ENCODE assay signal across 8 cellular contexts in the genomic region with DNA sequence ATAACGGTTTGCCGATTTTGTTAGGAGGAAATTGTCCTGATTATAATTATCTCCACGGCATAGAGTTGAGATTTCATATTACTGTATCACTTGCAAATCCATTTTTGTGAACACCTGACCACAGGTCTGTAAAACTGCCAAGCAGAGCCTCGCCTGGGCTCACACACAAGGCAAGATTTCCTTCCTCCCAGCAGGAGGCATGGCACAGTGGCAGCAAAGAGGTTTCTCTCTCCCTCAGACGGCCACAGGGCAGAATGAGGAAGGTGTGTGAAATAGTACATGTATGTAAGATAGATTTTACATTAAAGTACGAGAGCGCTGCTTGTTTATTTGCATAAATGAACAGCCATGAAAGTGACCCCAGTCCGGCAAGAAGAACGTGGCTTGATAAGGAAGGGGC.
DNase-seq lines count a peak whose midpoint lies in the region; ATAC-seq and TF ChIP-seq lines count a peak whose summit lies in the region.

No MANE protein-coding gene starts in this region.

- peaks cover 90% of the 10 kb centered on the region for H3K4me1 Mint-ChIP-seq in activated T-helper 2 cell treated with anti-CD3 and anti-CD28 coated beads, Interferon-gamma antibody, Interleukin-2, Interleukin-4, amounts not matched to agents 10 μg/mL and 5 μg/mL and 100 μg/mL, durations not matched to agents 14 hours and 24 hours and 36 hours (ENCODE audit: low read depth)

- H3K9me3 Mint-ChIP-seq in activated T-helper 2 cell treated with anti-CD3 and anti-CD28 coated beads, Interferon-gamma antibody, Interleukin-2, Interleukin-4, amounts not matched to agents 10 μg/mL and 5 μg/mL and 100 μg/mL, durations not matched to agents 14 hours and 24 hours and 36 hours = no peaks in the 10 kb centered on the region

- H3K4me3 ChIP-seq in Jurkat, Clone E6-1 (ENCODE audit: low read length) = peak overlapping the region; percentile 15

- no peak for TF ChIP-seq POLR2A in GM18505 (IDR thresholded peaks at IDR 0.05; ENCODE audit: borderline replicate concordance, extremely low read depth, insufficient read depth, insufficient read length)

- H3K4me3 Mint-ChIP-seq in activated T-helper 2 cell treated with anti-CD3 and anti-CD28 coated beads, Interferon-gamma antibody, Interleukin-2, Interleukin-4, amounts not matched to agents 10 μg/mL and 5 μg/mL and 100 μg/mL, durations not matched to agents 14 hours and 24 hours and 36 hours (ENCODE audit: low read depth) = peak overlapping the region; percentile 31

- no peaks in the 10 kb centered on the region for H3K36me3 Mint-ChIP-seq in activated T-helper 2 cell treated with anti-CD3 and anti-CD28 coated beads, Interferon-gamma antibody, Interleukin-2, Interleukin-4, amounts not matched to agents 10 μg/mL and 5 μg/mL and 100 μg/mL, durations not matched to agents 14 hours and 24 hours and 36 hours (ENCODE audit: low read depth)

- no peaks in the 10 kb centered on the region for H3K27me3 Mint-ChIP-seq in activated T-helper 2 cell treated with anti-CD3 and anti-CD28 coated beads, Interferon-gamma antibody, Interleukin-2, Interleukin-4, amounts not matched to agents 10 μg/mL and 5 μg/mL and 100 μg/mL, durations not matched to agents 14 hours and 24 hours and 36 hours (ENCODE audit: low read depth)

- H3K27ac Mint-ChIP-seq in activated T-helper 2 cell treated with anti-CD3 and anti-CD28 coated beads, Interferon-gamma antibody, Interleukin-2, Interleukin-4, amounts not matched to agents 10 μg/mL and 5 μg/mL and 100 μg/mL, durations not matched to agents 14 hours and 24 hours and 36 hours = peak overlapping the region; percentile 98

- DNase-seq in Jurkat, Clone E6-1 (ENCODE audit: low read depth, low spot score) = peak; percentile 80
- no peak for DNase-seq in activated T-helper 2 cell treated with anti-CD3 and anti-CD28 coated beads, Interferon-gamma antibody, Interleukin-2, Interleukin-4, amounts not matched to agents 10 μg/mL and 5 μg/mL and 100 μg/mL, durations not matched to agents 14 hours and 24 hours and 36 hours (ENCODE audit: low spot score)
- DNase-seq in retina (peak; percentile 40), NCI-H1930 (lab: John Stamatoyannopoulos, UW) (no peak)

- peak; percentile 43 for ATAC-seq in GM18505 (IDR thresholded peaks at IDR 0.05; ENCODE audit: unreplicated experiment)
- ATAC-seq in HG02870 (IDR thresholded peaks at IDR 0.05; ENCODE audit: unreplicated experiment) = no peak
- ATAC-seq in esophagus mucosa = no peak
- ATAC-seq in GM19351 (IDR thresholded peaks at IDR 0.05; ENCODE audit: unreplicated experiment) = no peak

- intact Hi-C loops in activated T-helper 2 cell treated with anti-CD3 and anti-CD28 coated beads, Interferon-gamma antibody, Interleukin-2, Interleukin-4, amounts not matched to agents 10 μg/mL and 5 μg/mL and 100 μg/mL, durations not matched to agents 14 hours and 24 hours and 36 hours (cut with micrococcal nuclease) = loop anchor here (2.0 to 5.0 kb wide), 3 partner anchors 17 to 35 kb away; no protein-coding TSS in a partner anchor

Comparison
In these comparisons a context has a peak if more than half of its experiments do, and no peak if none do; other contexts are left out.
1. DNase-seq: peak in Jurkat, Clone E6-1 (single experiment) and retina (single experiment); none in activated T-helper 2 cell treated with anti-CD3 and anti-CD28 coated beads, Interferon-gamma antibody, Interleukin-2, Interleukin-4, amounts not matched to agents 10 μg/mL and 5 μg/mL and 100 μg/mL, durations not matched to agents 14 hours and 24 hours and 36 hours (single experiment) and NCI-H1930 (0 of 2).